In the genomic region with DNA sequence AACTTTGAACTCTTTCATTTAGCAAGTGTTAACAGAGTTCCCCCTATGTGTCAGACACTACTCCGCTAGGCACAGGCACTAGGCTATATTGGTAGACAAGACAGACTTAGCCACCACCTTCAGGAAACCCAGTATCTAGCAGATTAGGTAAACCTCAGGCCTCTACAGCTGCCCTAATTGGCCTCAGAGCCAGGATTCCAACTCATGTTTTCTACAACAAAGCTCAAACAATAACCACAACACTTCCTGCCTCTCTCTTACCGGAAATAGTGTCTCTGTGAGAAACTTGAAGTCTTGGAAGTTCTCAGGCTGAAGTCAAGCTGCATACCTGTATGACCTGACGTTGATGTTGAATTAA, we compare ENCODE assay signal across 8 cellular contexts.
DNase-seq lines count a peak whose midpoint lies in the region; ATAC-seq and TF ChIP-seq lines count a peak whose summit lies in the region.
"Had no signal": no experiment of that assay in that cellular context is flagged by ENCODE, and none has a peak within 500 bp of the region (broad histone marks: within the 10 kb centered on the region; RNA-seq: fewer than 3 reads in every experiment).

No MANE protein-coding gene starts in this region.

- POLR2A ChIA-PET in A673 (lab: Charles Lee; ENCODE audit: low non-redundant PET) = no interaction called here

- BruUV-seq in A673 (replicated peaks; lab: Mats Ljungman, UMichigan) = no TSS peak

- DNase-seq in NOMO-1 (lab: John Stamatoyannopoulos, UW; ENCODE audit: unreplicated experiment in 2 of 2) (peak; percentile 72), renal cortical epithelial cell (ENCODE audit: low read depth) (peak; percentile 86), A673 (ENCODE audit: low spot score) (no peak), coronary artery (ENCODE audit: low spot score) (no peak)

- no peaks in the 10 kb centered on the region for H3K9me3 Mint-ChIP-seq in activated naive CD4-positive, alpha-beta T cell treated with anti-CD3 and anti-CD28 coated beads, Interleukin-2, amount 50 U/mL, for 24 hours

- no peaks in the 10 kb centered on the region for H3K27me3 Mint-ChIP-seq in activated naive CD4-positive, alpha-beta T cell treated with anti-CD3 and anti-CD28 coated beads, Interleukin-2, amount 50 U/mL, for 24 hours

- no peaks in the 10 kb centered on the region for H3K4me1 ChIP-seq in A673 (ENCODE audit: insufficient read depth, low read length, poor library complexity, severe bottlenecking)

- no peaks in the 10 kb centered on the region for H3K9me3 ChIP-seq in A673 (ENCODE audit: low read depth, low read length, poor library complexity, severe bottlenecking)

- H3K4me3 ChIP-seq in A673 (ENCODE audit: low read depth, low read length, poor library complexity, severe bottlenecking) (no peak overlapping the region), coronary artery (no peak overlapping the region)
- H3K4me3 ChIP-seq: skin epidermis had no signal

- intact Hi-C loops in A673 (cut with micrococcal nuclease; ENCODE audit: unreplicated experiment) = no loop called here

- no peaks in the 10 kb centered on the region for H3K27me3 ChIP-seq in A673 (replicated peaks; ENCODE audit: insufficient read depth, low read depth, low read length, poor library complexity)

- H3K4me1 Mint-ChIP-seq in activated naive CD4-positive, alpha-beta T cell treated with anti-CD3 and anti-CD28 coated beads, Interleukin-2, amount 50 U/mL, for 24 hours = peaks cover 68% of the 10 kb centered on the region

- CTCF ChIA-PET in A673 (lab: Charles Lee) = no interaction called here

- H3K27ac ChIP-seq in A673 (ENCODE audit: low read depth, low read length, poor library complexity, severe bottlenecking) = no peak overlapping the region
- H3K27ac ChIP-seq in coronary artery = no peak overlapping the region

- no peaks in the 10 kb centered on the region for H3K36me3 ChIP-seq in A673 (ENCODE audit: insufficient read depth, low read length, poor library complexity, severe bottlenecking)

- ATAC-seq in GM18868 (IDR thresholded peaks at IDR 0.05; ENCODE audit: unreplicated experiment) (peak; percentile 87), HG02798 (IDR thresholded peaks at IDR 0.05; ENCODE audit: poor library complexity, unreplicated experiment) (peak; percentile 81)

- H3K36me3 Mint-ChIP-seq in activated naive CD4-positive, alpha-beta T cell treated with anti-CD3 and anti-CD28 coated beads, Interleukin-2, amount 50 U/mL, for 24 hours = no peaks in the 10 kb centered on the region

- TF ChIP-seq CTCF in A673 (conservative IDR thresholded peaks at IDR 0.05; ENCODE audit: low read depth, low read length) (no peak), coronary artery (IDR thresholded peaks at IDR 0.05) (no peak)

- H3K4me3 Mint-ChIP-seq in activated naive CD4-positive, alpha-beta T cell treated with anti-CD3 and anti-CD28 coated beads, Interleukin-2, amount 50 U/mL, for 24 hours = peak overlapping the region; percentile 45

- H3K27ac Mint-ChIP-seq in activated naive CD4-positive, alpha-beta T cell treated with anti-CD3 and anti-CD28 coated beads, Interleukin-2, amount 50 U/mL, for 24 hours = peak overlapping the region; percentile 39

Comparison
In these comparisons a context has a peak if more than half of its experiments do, and no peak if none do; other contexts are left out.
1. DNase-seq: peak in NOMO-1 (2 of 2) and renal cortical epithelial cell (single experiment); none in A673 (single experiment) and coronary artery (single experiment).